Comparison of ENCODE assay signal across 14 cellular contexts in the genomic region with DNA sequence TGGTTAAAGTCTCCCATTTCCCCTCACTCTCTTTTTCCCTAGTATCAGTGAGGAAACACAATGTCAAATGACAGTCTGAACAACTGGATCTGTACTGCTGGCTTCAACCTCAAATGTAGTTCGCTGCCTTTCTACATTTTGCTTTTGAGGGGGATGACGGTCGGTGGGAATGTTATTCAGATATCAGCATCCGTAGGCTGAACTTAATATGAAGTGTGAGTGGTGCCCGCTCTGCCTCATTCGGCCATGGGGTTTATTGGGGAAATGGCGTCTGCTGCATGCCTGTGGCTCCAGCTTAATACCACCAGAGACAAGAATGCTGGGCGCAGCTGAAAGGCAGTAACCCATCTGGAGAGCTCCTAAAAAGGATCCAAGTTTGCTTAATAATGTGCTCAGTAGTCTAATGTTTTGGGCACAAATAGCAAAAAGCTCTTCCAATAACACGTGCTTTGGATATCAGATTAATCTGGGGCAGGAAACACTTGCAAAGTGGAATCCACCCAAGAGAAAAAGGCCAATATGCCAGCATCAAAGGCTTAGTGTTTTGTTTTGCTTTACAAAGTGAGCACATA.
DNase-seq lines count a peak whose midpoint lies in the region; ATAC-seq and TF ChIP-seq lines count a peak whose summit lies in the region.
"Had no signal": no experiment of that assay in that cellular context is flagged by ENCODE, and none has a peak within 500 bp of the region (broad histone marks: within the 10 kb centered on the region; RNA-seq: fewer than 3 reads in every experiment).

No MANE protein-coding gene starts in this region.

- in situ Hi-C loops in KBM-7 (cut with MboI; ENCODE audit: low pct_unique_long_range_greater_than_20kb, low sequenced_read_pairs) = no loop called here

- TF ChIP-seq CTCF in gastroesophageal sphincter (IDR thresholded peaks at IDR 0.05) = no peak
- no peak for TF ChIP-seq CTCF in dorsolateral prefrontal cortex (IDR thresholded peaks at IDR 0.05 in 54 of 56, conservative IDR thresholded peaks at IDR 0.05 in 2 of 56; ENCODE audit: low read depth in 1 of 56, partially characterized antibody in 56 of 56)

- peaks cover 44% of the 10 kb centered on the region for H3K4me1 Mint-ChIP-seq in T-helper 17 cell

- WGBS in right cardiac atrium = 84% methylated on average over 9 of the region's 9 CpGs
- 79 to 88% methylated on average over 8 of the region's 9 CpGs for WGBS in gastroesophageal sphincter (ENCODE audit: low coverage in 1 of 2), 2 donors

- intact Hi-C loops in left ventricle myocardium superior (cut with micrococcal nuclease) (no loop called here), right cardiac atrium (cut with DNase I) (no loop called here), dorsolateral prefrontal cortex (cut with DNase I) (no loop called here)

- TF ChIP-seq POLR2A in gastroesophageal sphincter (IDR thresholded peaks at IDR 0.05) = no peak

- H3K27me3 ChIP-seq in right cardiac atrium (ENCODE audit: control insufficient read depth, insufficient read depth) (no peaks in the 10 kb centered on the region), gastroesophageal sphincter (no peaks in the 10 kb centered on the region), dorsolateral prefrontal cortex (no peaks in the 10 kb centered on the region)
- H3K27me3 ChIP-seq: SJSA1 had no signal

- H3K27ac Mint-ChIP-seq in T-helper 17 cell = no peak overlapping the region
- H3K27ac Mint-ChIP-seq: stimulated activated effector memory CD8-positive, alpha-beta T cell treated with anti-CD3 and anti-CD28 coated beads, Interleukin-12 subunit alpha, Interleukin-12 subunit beta, amount 100 ng/mL, for 72 hours had no signal

- ATAC-seq in left ventricle myocardium superior = peak; percentile 24
- ATAC-seq in right cardiac atrium = no peak
- ATAC-seq in T-helper 17 cell = peak; percentile 26
- peak; percentile 34 for ATAC-seq in gastroesophageal sphincter
- no peak for ATAC-seq in GM21423 (IDR thresholded peaks at IDR 0.05; ENCODE audit: unreplicated experiment)
- no peak for ATAC-seq in GM18861 (IDR thresholded peaks at IDR 0.05; ENCODE audit: unreplicated experiment)

- no peak overlapping the region for H3K4me3 ChIP-seq in right cardiac atrium (ENCODE audit: low read length)
- no peak overlapping the region for H3K4me3 ChIP-seq in gastroesophageal sphincter
- no peak overlapping the region for H3K4me3 ChIP-seq in dorsolateral prefrontal cortex
- H3K4me3 ChIP-seq: PC-9, SJSA1, thoracic aorta had no signal

- H3K4me3 Mint-ChIP-seq in T-helper 17 cell = no peak overlapping the region
- H3K4me3 Mint-ChIP-seq: stimulated activated effector memory CD8-positive, alpha-beta T cell treated with anti-CD3 and anti-CD28 coated beads, Interleukin-12 subunit alpha, Interleukin-12 subunit beta, amount 100 ng/mL, for 72 hours had no signal

- H3K27ac ChIP-seq in right cardiac atrium (ENCODE audit: low read length) (no peak overlapping the region), gastroesophageal sphincter (no peak overlapping the region), dorsolateral prefrontal cortex (no peak overlapping the region)
- H3K27ac ChIP-seq: PC-9, SJSA1, thoracic aorta had no signal

- no peaks in the 10 kb centered on the region for H3K36me3 ChIP-seq in gastroesophageal sphincter
- H3K36me3 ChIP-seq: SJSA1, thoracic aorta had no signal

- H3K4me1 ChIP-seq in right cardiac atrium (ENCODE audit: control insufficient read depth, insufficient read depth, low read length) (peaks cover 3% of the 10 kb centered on the region), gastroesophageal sphincter (no peaks in the 10 kb centered on the region)

- no peak for DNase-seq in left ventricle myocardium superior
- no peak for DNase-seq in right cardiac atrium
- DNase-seq in T-helper 17 cell = no peak
- no peak for DNase-seq in dorsolateral prefrontal cortex
- no peak for DNase-seq in KBM-7
- DNase-seq: NCI-H1694 treated with DMSO at 0.1 percent for 48 hours, NCI-H774, PC-9 had no signal

- no peaks in the 10 kb centered on the region for H3K27me3 Mint-ChIP-seq in T-helper 17 cell

- H3K9me3 ChIP-seq in right cardiac atrium (ENCODE audit: control insufficient read depth, low read length) (no peaks in the 10 kb centered on the region), T-helper 17 cell (ENCODE audit: control insufficient read depth, low read length, poor library complexity, severe bottlenecking) (no peaks in the 10 kb centered on the region), gastroesophageal sphincter (no peaks in the 10 kb centered on the region)
- H3K9me3 ChIP-seq: SJSA1, thoracic aorta had no signal

- TF ChIP-seq EP300 in gastroesophageal sphincter (IDR thresholded peaks at IDR 0.05) = no peak

- no peaks in the 10 kb centered on the region for H3K36me3 Mint-ChIP-seq in T-helper 17 cell (ENCODE audit: low read depth)
- H3K36me3 Mint-ChIP-seq: stimulated activated effector memory CD8-positive, alpha-beta T cell treated with anti-CD3 and anti-CD28 coated beads, Interleukin-12 subunit alpha, Interleukin-12 subunit beta, amount 100 ng/mL, for 72 hours had no signal

Comparison
In these comparisons a context has a peak if more than half of its experiments do, and no peak if none do; other contexts are left out.
1. ATAC-seq: peak in left ventricle myocardium superior (single experiment), T-helper 17 cell (single experiment) and gastroesophageal sphincter (single experiment); none in right cardiac atrium (0 of 2), GM21423 (single experiment) and GM18861 (single experiment).